Comparison of ENCODE assay signal across 8 cellular contexts in the genomic region with DNA sequence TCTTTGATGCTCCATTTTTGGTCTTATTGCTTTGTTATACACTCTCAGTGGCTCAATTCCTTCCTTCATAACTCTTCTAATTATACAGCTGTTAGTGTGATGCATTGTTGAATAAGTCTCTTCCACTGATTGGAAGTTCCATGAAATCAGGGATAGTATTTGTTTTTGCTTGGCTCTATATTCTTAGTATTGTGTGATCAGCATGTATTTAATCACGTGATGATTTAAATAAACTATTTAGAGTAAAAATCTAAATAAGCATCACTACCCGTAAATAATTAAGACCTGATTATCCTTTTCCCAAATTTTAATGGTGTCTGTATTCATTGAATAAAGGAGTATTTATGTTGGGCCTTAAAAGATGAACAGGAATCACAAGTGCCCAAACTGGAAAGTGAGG.
"Had no signal": no experiment of that assay in that cellular context is flagged by ENCODE, and none has a peak within 500 bp of the region (broad histone marks: within the 10 kb centered on the region; RNA-seq: fewer than 3 reads in every experiment).

No MANE protein-coding gene starts in this region.

- FAIRE-seq: G401.6, GM12878, GM12891, GM12892, GM18507, GM19239 had no signal

- DNase-seq: GDM1, GF-D8 had no signal

- H3K4me3 ChIP-seq: GM12878 had no signal

- ATAC-seq: GM12878 had no signal
